ENCODE assay signal across 24 cellular contexts in the genomic region with DNA sequence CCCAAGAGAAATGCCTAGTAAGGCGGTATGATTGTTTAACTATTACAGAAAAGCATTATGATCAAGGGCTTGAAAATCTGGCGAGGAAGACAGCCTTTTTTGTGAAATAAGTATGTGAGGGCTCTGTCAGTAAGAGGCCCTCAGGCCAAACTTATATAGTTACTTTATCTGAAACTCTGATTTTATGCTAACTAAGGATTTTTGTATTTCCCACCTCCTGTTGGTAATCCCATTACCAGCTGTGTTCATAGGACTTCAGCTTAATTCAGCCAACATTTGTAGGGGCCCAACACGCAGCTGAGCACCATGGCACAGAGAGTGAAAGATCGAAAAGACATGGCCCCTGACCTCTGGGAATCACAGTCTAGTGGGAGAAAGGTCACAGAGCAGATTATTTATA.
"Had no signal": no experiment of that assay in that cellular context is flagged by ENCODE, and none has a peak within 500 bp of the region (broad histone marks: within the 10 kb centered on the region; RNA-seq: fewer than 3 reads in every experiment).

No MANE protein-coding gene starts in this region.

- H3K36me3 ChIP-seq: esophagus squamous epithelium, gastrocnemius medialis, heart right ventricle, left lung, lower lobe of right lung had no signal

- H3K4me1 ChIP-seq: esophagus squamous epithelium, gastrocnemius medialis, left lung, lower lobe of right lung had no signal

- FAIRE-seq: colon, endothelial cell of umbilical vein, islet of Langerhans, keratinocyte had no signal

- DNase-seq: dermis blood vessel endothelial cell; dorsolateral prefrontal cortex; effector CD4-positive, alpha-beta T cell; effector memory CD4-positive, alpha-beta T cell; esophagus squamous epithelium; foreskin fibroblast; foreskin melanocyte; gastrocnemius medialis; glutamatergic neuron; head of caudate nucleus; heart right ventricle; hippocampal formation; left cardiac atrium; left lung; left ventricle myocardium superior; lower lobe of right lung; mesenchymal stem cell; mucosa of descending colon; naive B cell had no signal

- H3K27me3 ChIP-seq: dorsolateral prefrontal cortex, gastrocnemius medialis, heart right ventricle, left lung had no signal

- H3K4me3 ChIP-seq: coronary artery, dorsolateral prefrontal cortex, esophagus squamous epithelium, gastrocnemius medialis, heart right ventricle, left lung, lower lobe of right lung, mucosa of descending colon had no signal

- ATAC-seq: gastrocnemius medialis, left cardiac atrium, left lung, left ventricle myocardium superior, lower lobe of right lung, mucosa of descending colon had no signal

- H3K27ac ChIP-seq: coronary artery, dorsolateral prefrontal cortex, esophagus squamous epithelium, gastrocnemius medialis, left lung, lower lobe of right lung had no signal

- H3K9me3 ChIP-seq: esophagus squamous epithelium, gastrocnemius medialis, heart right ventricle, left lung, lower lobe of right lung, mucosa of descending colon had no signal
